8 cellular contexts compared by ENCODE assay signal in the genomic region with DNA sequence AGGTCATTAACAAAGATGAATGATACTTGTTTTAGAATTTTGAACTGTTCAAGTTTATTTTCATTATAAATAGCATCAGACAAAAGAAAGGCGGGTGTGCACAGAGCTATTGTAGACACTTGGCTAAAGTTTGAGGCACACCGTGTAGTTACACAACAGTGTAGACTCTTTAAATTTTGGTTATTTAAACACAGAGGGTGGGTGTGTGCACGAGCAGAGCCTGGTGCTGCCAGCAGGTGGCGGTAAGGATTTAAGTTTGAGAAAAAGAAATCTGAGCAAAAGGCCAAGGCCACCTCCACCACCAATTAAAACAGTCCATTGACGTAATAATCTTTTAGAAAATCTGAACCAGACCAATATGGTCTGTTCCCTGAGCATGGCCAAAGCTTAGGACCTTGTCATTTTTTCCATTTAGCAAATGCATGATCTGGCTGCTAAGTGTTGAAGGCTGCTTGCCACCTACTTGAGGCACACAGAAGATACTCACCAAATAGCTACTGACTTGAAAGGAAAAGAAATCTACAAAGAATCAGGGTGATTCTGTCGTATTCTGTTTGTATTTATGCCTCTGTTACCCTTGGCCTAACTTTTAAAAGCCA. TPM values are rescaled to one million over a fixed set of nuclear protein-coding genes. Genes with fewer than 3 reads are reported as not detected.
A peak's percentile ranks its signal among the peaks of the same experiment; 100 is the strongest.
DNase-seq lines count a peak whose midpoint lies in the region; ATAC-seq, FAIRE-seq and TF ChIP-seq lines count a peak whose summit lies in the region.

No MANE protein-coding gene starts in this region.

- TF ChIP-seq POLR2A in esophagus muscularis mucosa (IDR thresholded peaks at IDR 0.05; ENCODE audit: low read depth) = no peak

- H3K36me3 Mint-ChIP-seq in progenitor cell of endocrine pancreas (ENCODE audit: insufficient read depth) = peaks cover 14% of the 10 kb centered on the region

- H3K27me3 ChIP-seq in DND-41 (ENCODE audit: insufficient read depth, low read length, poor library complexity) (no peaks in the 10 kb centered on the region), esophagus muscularis mucosa (no peaks in the 10 kb centered on the region)

- no peak overlapping the region for H3K4me2 ChIP-seq in DND-41 (ENCODE audit: insufficient read depth, low read length)

- no peak for FAIRE-seq in HTR-8/SVneo (lab: Jason Lieb, UNC)

- H3K9me3 ChIP-seq in DND-41 (ENCODE audit: insufficient read depth, low read length, severe bottlenecking) = no peaks in the 10 kb centered on the region
- H3K9me3 ChIP-seq in esophagus muscularis mucosa = no peaks in the 10 kb centered on the region

- H3K4me1 Mint-ChIP-seq in progenitor cell of endocrine pancreas (ENCODE audit: low read depth) = no peaks in the 10 kb centered on the region

- ATAC-seq in DND-41 (ENCODE audit: insufficient read depth, low read depth) (peak; percentile 75; the same call in 2 of the 3 replicates), HG02840 (IDR thresholded peaks at IDR 0.05; ENCODE audit: low FRiP score, unreplicated experiment) (no peak)

- no peak overlapping the region for H3K27ac ChIP-seq in DND-41 (ENCODE audit: low read length)
- H3K27ac ChIP-seq in esophagus muscularis mucosa (replicated peaks in 1 of 4) = no peak overlapping the region

- peaks cover 22% of the 10 kb centered on the region for H4K20me1 ChIP-seq in DND-41 (ENCODE audit: insufficient read depth, low read length)

- peak; percentile 60 for DNase-seq in DND-41
- DNase-seq in KBM-7 = peak; percentile 67
- DNase-seq in activated CD4-positive, CD25-positive, alpha-beta regulatory T cell treated with anti-CD3 and anti-CD28 coated beads, Interleukin-2, amount 50 U/mL, for 72 hours = peak; percentile 49
- no peak for DNase-seq in esophagus muscularis mucosa (ENCODE audit: extremely low spot score)
- DNase-seq in progenitor cell of endocrine pancreas (ENCODE audit: low spot score, unreplicated experiment) = peak; percentile 19
- DNase-seq in HTR-8/SVneo (ENCODE audit: insufficient read length, low spot score) = no peak
- DNase-seq in cortex of kidney (lab: John Stamatoyannopoulos, UW) = no peak

- H2AFZ ChIP-seq in DND-41 (ENCODE audit: low read depth, low read length) = no peak overlapping the region

- WGBS in esophagus muscularis mucosa = 52% methylated on average over 6 of the region's 6 CpGs

- peaks cover 27% of the 10 kb centered on the region for H3K79me2 ChIP-seq in DND-41 (ENCODE audit: insufficient read depth, low read length)

- peak; percentile 86 for TF ChIP-seq CTCF in DND-41 (IDR thresholded peaks at IDR 0.05; ENCODE audit: borderline replicate concordance, extremely low read depth, low read length, poor library complexity, severe bottlenecking)
- TF ChIP-seq CTCF in esophagus muscularis mucosa (IDR thresholded peaks at IDR 0.05) = peak; percentile 31 to 62 (median 45)
- TF ChIP-seq CTCF in progenitor cell of endocrine pancreas (IDR thresholded peaks at IDR 0.05; ENCODE audit: unreplicated experiment) = peak; percentile 72

- H3K4me1 ChIP-seq in DND-41 (ENCODE audit: insufficient read depth, low read length) = no peaks in the 10 kb centered on the region
- peaks cover 0 to 4% (median under 1%) of the 10 kb centered on the region in 4 donors for H3K4me1 ChIP-seq in esophagus muscularis mucosa

- no peak overlapping the region for H3K4me3 Mint-ChIP-seq in progenitor cell of endocrine pancreas (ENCODE audit: low read depth)

- H3K4me3 ChIP-seq in DND-41 (ENCODE audit: low read depth in 1 of 2, low read length in 2 of 2) = no peak overlapping the region
- H3K4me3 ChIP-seq in esophagus muscularis mucosa = no peak overlapping the region

- intact Hi-C loops in esophagus muscularis mucosa (cut with DNase I) = no loop called here

- H3K36me3 ChIP-seq in DND-41 (ENCODE audit: insufficient read depth, low read length) = peaks cover 78% of the 10 kb centered on the region
- H3K36me3 ChIP-seq in esophagus muscularis mucosa = peaks cover 41 to 91% (median 79%) of the 10 kb centered on the region in 4 donors

- no peaks in the 10 kb centered on the region for H3K9me3 Mint-ChIP-seq in progenitor cell of endocrine pancreas (ENCODE audit: low read depth)

- no peaks in the 10 kb centered on the region for H3K27me3 Mint-ChIP-seq in progenitor cell of endocrine pancreas

- in situ Hi-C loops in KBM-7 (cut with MboI; ENCODE audit: low pct_unique_long_range_greater_than_20kb, low sequenced_read_pairs) = no loop called here

- no peak overlapping the region for H3K27ac Mint-ChIP-seq in progenitor cell of endocrine pancreas

- no peak for TF ChIP-seq EP300 in esophagus muscularis mucosa (IDR thresholded peaks at IDR 0.05)

- no peak overlapping the region for H3K9ac ChIP-seq in DND-41 (ENCODE audit: low read depth, low read length)

RNA-seq across cellular contexts. Expression of gene COPS7B, which starts 14.3 kb away (rescaled TPM):
- total RNA-seq in esophagus muscularis mucosa (10 to 100 TPM; 16.7 to 31.0 (median 24.6) TPM), progenitor cell of endocrine pancreas (55.1 and 58.4 TPM in 2 replicates)

RNA-seq across cellular contexts. Expression of gene PDE6D, which starts 19.5 kb away (rescaled TPM):
- total RNA-seq in esophagus muscularis mucosa = 10 to 100 TPM; 28.2 to 33.8 (median 30.0) TPM
- 21.9 and 23.3 TPM in 2 replicates for total RNA-seq in progenitor cell of endocrine pancreas

Comparison
In these comparisons a context has a peak if more than half of its experiments do, and no peak if none do; other contexts are left out.
1. DNase-seq: peak in DND-41 (single experiment), KBM-7 (single experiment), activated CD4-positive, CD25-positive, alpha-beta regulatory T cell treated with anti-CD3 and anti-CD28 coated beads, Interleukin-2, amount 50 U/mL, for 72 hours (single experiment) and progenitor cell of endocrine pancreas (single experiment); none in esophagus muscularis mucosa (single experiment), HTR-8/SVneo (single experiment) and cortex of kidney (single experiment).
2. Peak in every context shown above with its lines, with median percentiles within 50 percentile points of each other: CTCF ChIP-seq.